Comparison of ENCODE assay signal across 8 cellular contexts in genomic region chr6:33822575-33823395, GRCh38. TPM values are rescaled to one million over a fixed set of nuclear protein-coding genes. Genes with fewer than 3 reads are reported as not detected.
DNase-seq lines count a peak whose midpoint lies in the region; ATAC-seq and TF ChIP-seq lines count a peak whose summit lies in the region.

No MANE protein-coding gene starts in this region.

- intact Hi-C loops in lower lobe of right lung (cut with DNase I): no loop called here
- intact Hi-C loops in body of pancreas (cut with DNase I): no loop called here
- intact Hi-C loops in spleen (cut with DNase I; ENCODE audit: low total_unique reads): no loop called here

- H3K27ac ChIP-seq in lower lobe of right lung: no peak overlapping the region
- H3K27ac ChIP-seq in body of pancreas: no peak overlapping the region
- no peak overlapping the region for H3K27ac ChIP-seq in spleen

- TF ChIP-seq POLR2A in body of pancreas (IDR thresholded peaks at IDR 0.05): no peak
- no peak for TF ChIP-seq POLR2A in spleen (IDR thresholded peaks at IDR 0.05)

- TF ChIP-seq CTCF in lower lobe of right lung (IDR thresholded peaks at IDR 0.05): peak; percentile 8
- TF ChIP-seq CTCF in body of pancreas (IDR thresholded peaks at IDR 0.05): peak in 3 of 7 experiments; percentile 2 to 16 (median 16)
- peak in 1 of 11 experiments; percentile 16 for TF ChIP-seq CTCF in spleen (IDR thresholded peaks at IDR 0.05 in 8 of 11, conservative IDR thresholded peaks at IDR 0.05 in 3 of 11)

- no peaks in the 10 kb centered on the region for H3K27me3 ChIP-seq in MG63
- H3K27me3 ChIP-seq in lower lobe of right lung (ENCODE audit: low read depth): no peaks in the 10 kb centered on the region
- H3K27me3 ChIP-seq in body of pancreas: no peaks in the 10 kb centered on the region
- peaks cover 0 to 9% (median 0%) of the 10 kb centered on the region in 7 donors for H3K27me3 ChIP-seq in spleen (replicated peaks in 1 of 7)

- DNase-seq in ELR (ENCODE audit: low read depth) (peak; percentile 70), MG63 (peak; percentile 59), SW480 (ENCODE audit: low spot score) (peak; percentile 51), lower lobe of right lung (peak; percentile 14), body of pancreas (no peak), spleen (no peak)
- DNase-seq in activated CD4-positive, CD25-positive, alpha-beta regulatory T cell (lab: John Stamatoyannopoulos, UW): no peak

- 35 to 40% methylated on average over 10 of the region's 10 CpGs for WGBS in body of pancreas, 2 donors
- 69 to 82% (median 76%) methylated on average over 7 to 10 of the region's 10 CpGs for WGBS in spleen, 5 donors

- H3K9me3 ChIP-seq in MG63: no peaks in the 10 kb centered on the region
- no peaks in the 10 kb centered on the region for H3K9me3 ChIP-seq in lower lobe of right lung
- H3K9me3 ChIP-seq in body of pancreas: no peaks in the 10 kb centered on the region
- H3K9me3 ChIP-seq in spleen: no peaks in the 10 kb centered on the region

- no peak for ATAC-seq in lower lobe of right lung
- no peak for ATAC-seq in body of pancreas
- no peak for ATAC-seq in GM19455 (IDR thresholded peaks at IDR 0.05; ENCODE audit: unreplicated experiment)

- H3K4me1 ChIP-seq in lower lobe of right lung (no peaks in the 10 kb centered on the region), body of pancreas (no peaks in the 10 kb centered on the region), spleen (peaks cover 0 to 7% (median 0%) of the 10 kb centered on the region in 6 donors)

- no peak overlapping the region for H3K4me3 ChIP-seq in MG63
- no peak overlapping the region for H3K4me3 ChIP-seq in lower lobe of right lung
- H3K4me3 ChIP-seq in body of pancreas: no peak overlapping the region
- no peak overlapping the region for H3K4me3 ChIP-seq in spleen

- no peaks in the 10 kb centered on the region for H3K36me3 ChIP-seq in MG63
- H3K36me3 ChIP-seq in lower lobe of right lung: no peaks in the 10 kb centered on the region
- no peaks in the 10 kb centered on the region for H3K36me3 ChIP-seq in body of pancreas (replicated peaks in 1 of 2; ENCODE audit: insufficient read depth in 1 of 2, low read depth in 2 of 2)
- no peaks in the 10 kb centered on the region for H3K36me3 ChIP-seq in spleen

RNA-seq across cellular contexts. Expression of gene MLN, which starts 19.0 kb away (rescaled TPM):
- total RNA-seq in MG63 (2014; rRNA removed; shearing (Covaris generic); ENCODE audit: low replicate concordance): not detected in 2 replicates
- total RNA-seq in lower lobe of right lung (not detected), body of pancreas (not detected), spleen (not detected)
- not detected for polyA plus RNA-seq in spleen

RNA-seq across cellular contexts. Expression of gene LEMD2, which starts 33.9 kb away (rescaled TPM):
- 30.5 and 36.0 TPM in 2 replicates for total RNA-seq in MG63 (2014; rRNA removed; shearing (Covaris generic); ENCODE audit: low replicate concordance)
- total RNA-seq in lower lobe of right lung (53.6 TPM), body of pancreas (10 to 100 TPM; 32.7 to 48.8 TPM), spleen (10 to 100 TPM; 59.3 to 97.6 (median 71.6) TPM)
- 10 to 100 TPM; 38.6 to 60.8 (median 50.6) TPM for polyA plus RNA-seq in spleen

Comparison
In these comparisons a context has a peak if more than half of its experiments do, and no peak if none do; other contexts are left out.
1. DNase-seq: peak in ELR (single experiment), MG63 (single experiment), SW480 (single experiment) and lower lobe of right lung (single experiment); none in activated CD4-positive, CD25-positive, alpha-beta regulatory T cell (0 of 4), body of pancreas (0 of 4) and spleen (single experiment).